In the genomic region with DNA sequence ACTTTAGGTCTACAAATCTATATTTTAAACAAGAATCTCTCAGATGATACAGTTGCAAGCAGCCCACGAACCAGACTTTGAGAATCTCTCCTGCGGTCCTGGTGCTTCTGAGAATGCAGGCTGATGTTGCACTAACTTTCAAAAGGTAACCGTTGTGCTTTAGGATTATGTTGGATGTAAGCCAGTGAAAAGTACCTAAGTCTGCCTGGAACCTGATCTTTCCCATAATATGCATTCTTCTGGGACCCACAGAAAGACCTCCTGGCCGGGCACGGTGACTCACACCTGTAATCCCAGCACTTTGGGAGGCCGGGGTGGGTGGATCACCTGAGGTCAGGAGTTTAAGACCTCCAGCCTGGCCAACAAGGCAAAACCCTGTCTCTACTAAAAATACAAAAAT, we compare ENCODE assay signal across 14 cellular contexts. TPM values are rescaled to one million over a fixed set of nuclear protein-coding genes. Genes with fewer than 3 reads are reported as not detected.
"Had no signal": no experiment of that assay in that cellular context is flagged by ENCODE, and none has a peak within 500 bp of the region (broad histone marks: within the 10 kb centered on the region; RNA-seq: fewer than 3 reads in every experiment).

No MANE protein-coding gene starts in this region.

RNA-seq across cellular contexts. Expression of a gene that starts 13.3 kb away (rescaled TPM):
- total RNA-seq: activated B cell treated with CpG ODN at 0.5 μM for 24 hours; activated CD4-positive, alpha-beta memory T cell treated with anti-CD3 and anti-CD28 coated beads for 36 hours; activated CD4-positive, alpha-beta T cell treated with anti-CD3 and anti-CD28 coated beads, Interleukin-2, amount 10 ng/mL, durations not matched to agents 24 days and 14 days; activated CD8-positive, alpha-beta memory T cell treated with anti-CD3 and anti-CD28 coated beads for 36 hours; activated CD8-positive, alpha-beta T cell treated with anti-CD3 and anti-CD28 coated beads for 36 hours; activated naive CD4-positive, alpha-beta T cell treated with anti-CD3 and anti-CD28 coated beads for 36 hours; activated naive CD4-positive, alpha-beta T cell treated with anti-CD3 and anti-CD28 coated beads, Interleukin-2, amount 50 U/mL, for 72 hours; activated naive CD8-positive, alpha-beta T cell treated with anti-CD3 and anti-CD28 coated beads for 36 hours; activated T-helper 1 cell treated with anti-CD3 and anti-CD28 coated beads, Interleukin-12 subunit alpha, Interleukin-12 subunit beta, Interleukin-2, Interleukin-4 antibody, amounts not matched to agents 30 ng/mL and 10 ng/mL and 1 ng/mL, durations not matched to agents 14 hours and 24 hours and 36 hours; activated T-helper 17 cell treated with anti-CD3 and anti-CD28 coated beads, Interleukin-2, amount 50 U/mL, for 72 hours; aorta; astrocyte; bronchial epithelial cell; cardiac muscle cell had no signal
